Comparison of ENCODE assay signal across 19 cellular contexts in genomic region chr11:44158384-44158783, GRCh38.
DNase-seq lines count a peak whose midpoint lies in the region; ATAC-seq, FAIRE-seq and TF ChIP-seq lines count a peak whose summit lies in the region.
"Had no signal": no experiment of that assay in that cellular context is flagged by ENCODE, and none has a peak within 500 bp of the region (broad histone marks: within the 10 kb centered on the region; RNA-seq: fewer than 3 reads in every experiment).

No MANE protein-coding gene starts in this region.

- H3K27ac ChIP-seq in kidney (ENCODE audit: low read depth in 2 of 2, low read length in 2 of 2) (no peak overlapping the region), gastrocnemius medialis (no peak overlapping the region)

- no peaks in the 10 kb centered on the region for H3K27me3 ChIP-seq in gastrocnemius medialis
- H3K27me3 ChIP-seq: BE2C had no signal

- intact Hi-C loops in kidney (cut with DNase I) (no loop called here), gastrocnemius medialis (cut with DNase I; ENCODE audit: low total_unique reads) (no loop called here)

- no peaks in the 10 kb centered on the region for H3K4me1 ChIP-seq in kidney (ENCODE audit: control insufficient read depth in 1 of 2, insufficient read depth in 1 of 2, low read depth in 1 of 2, low read length in 2 of 2)
- H3K4me1 ChIP-seq in gastrocnemius medialis: peaks cover 14 to 16% of the 10 kb centered on the region in 2 donors
- H3K4me1 ChIP-seq: BE2C had no signal

- H3K36me3 ChIP-seq in kidney (ENCODE audit: control insufficient read depth in 1 of 2, insufficient read depth in 2 of 2, low read length in 2 of 2): no peaks in the 10 kb centered on the region
- H3K36me3 ChIP-seq in gastrocnemius medialis: no peaks in the 10 kb centered on the region
- H3K36me3 ChIP-seq: BE2C had no signal

- FAIRE-seq in RCC 7860 (lab: Jason Lieb, UNC) (peak; percentile 72), colon (lab: Jason Lieb, UNC) (peak; percentile 83), kidney (lab: Jason Lieb, UNC) (peak; percentile 95)
- FAIRE-seq: GM12891, H1 had no signal

- no peak overlapping the region for H3K9ac ChIP-seq in kidney (ENCODE audit: low read length in 2 of 2)

- TF ChIP-seq CTCF in kidney (IDR thresholded peaks at IDR 0.05; ENCODE audit: borderline replicate concordance, extremely low read depth, insufficient read depth) (no peak), gastrocnemius medialis (IDR thresholded peaks at IDR 0.05 in 4 of 5, conservative IDR thresholded peaks at IDR 0.05 in 1 of 5) (no peak)

- H3K4me3 ChIP-seq in kidney (ENCODE audit: low read length in 2 of 2) (no peak overlapping the region), gastrocnemius medialis (no peak overlapping the region)

- no peak for TF ChIP-seq POLR2A in gastrocnemius medialis (IDR thresholded peaks at IDR 0.05)

- in situ Hi-C loops in gastrocnemius medialis (cut with MboI; ENCODE audit: low sequenced_read_pairs in 4 of 4): no loop called here

- ATAC-seq in gastrocnemius medialis (no peak), GM21737 (IDR thresholded peaks at IDR 0.05; ENCODE audit: unreplicated experiment) (no peak)

- DNase-seq in RCC 7860 (ENCODE audit: low spot score) (no peak), kidney (no peak), gastrocnemius medialis (no peak), NCI-H345 treated with DMSO at 0.1 percent for 48 hours (lab: John Stamatoyannopoulos, UW; ENCODE audit: unreplicated experiment) (no peak)
- DNase-seq: ACHN; BE2C; C1 segment of cervical spinal cord; CD4-positive, CD25-positive, alpha-beta regulatory T cell; CD8-positive, alpha-beta memory T cell; COR-L47; DMS 273 treated with DMSO at 0.1 percent for 48 hours; DMS53; DND-41; EL; H9 had no signal

- no peaks in the 10 kb centered on the region for H3K9me3 ChIP-seq in kidney (ENCODE audit: control insufficient read depth in 1 of 2, low read length in 2 of 2)
- no peaks in the 10 kb centered on the region for H3K9me3 ChIP-seq in gastrocnemius medialis
- H3K9me3 ChIP-seq: BE2C had no signal
